In genomic region chr10:22986771-22987542, GRCh38 we compare ENCODE assay signal across 8 cellular contexts. TPM values are rescaled to one million over a fixed set of nuclear protein-coding genes. Genes with fewer than 3 reads are reported as not detected.
A peak's percentile ranks its signal among the peaks of the same experiment; 100 is the strongest.
DNase-seq lines count a peak whose midpoint lies in the region; ATAC-seq and TF ChIP-seq lines count a peak whose summit lies in the region.

No MANE protein-coding gene starts in this region.

- H3K27ac Mint-ChIP-seq in brain (no peak overlapping the region), mesothelial cell of epicardium (no peak overlapping the region)

- no peaks in the 10 kb centered on the region for H3K27me3 Mint-ChIP-seq in brain
- no peaks in the 10 kb centered on the region for H3K27me3 Mint-ChIP-seq in mesothelial cell of epicardium (ENCODE audit: low read depth)

- peaks cover 0 to 6% (median 0%) of the 10 kb centered on the region in 5 experiments for H3K9me3 Mint-ChIP-seq in brain
- no peaks in the 10 kb centered on the region for H3K9me3 Mint-ChIP-seq in mesothelial cell of epicardium

- no peak for ATAC-seq in HG03175 (IDR thresholded peaks at IDR 0.05; ENCODE audit: unreplicated experiment)

- TF ChIP-seq CTCF in GM20000 (IDR thresholded peaks at IDR 0.05; ENCODE audit: extremely low read depth, missing control alignments) = no peak
- peak; percentile 52 to 59 for TF ChIP-seq CTCF in brain (conservative IDR thresholded peaks at IDR 0.05)
- peak; percentile 38 for TF ChIP-seq CTCF in mesothelial cell of epicardium (IDR thresholded peaks at IDR 0.05; ENCODE audit: unreplicated experiment)

- DNase-seq in CD1c-positive myeloid dendritic cell (ENCODE audit: extremely low spot score) = peak; percentile 46
- peak; percentile 22 for DNase-seq in GM20000 (ENCODE audit: low spot score)
- peak; percentile 53 for DNase-seq in NCI-H1436 treated with DMSO at 0.1 percent for 48 hours (lab: John Stamatoyannopoulos, UW)
- no peak for DNase-seq in mesothelial cell of epicardium (ENCODE audit: low spot score in 2 of 2, unreplicated experiment in 2 of 2)
- DNase-seq in activated CD4-positive, CD25-positive, alpha-beta regulatory T cell (lab: John Stamatoyannopoulos, UW) = no peak
- no peak for DNase-seq in iPS-NIHi7 (ENCODE audit: extremely low spot score)

- no peak overlapping the region for H3K4me3 Mint-ChIP-seq in brain
- H3K4me3 Mint-ChIP-seq in mesothelial cell of epicardium = no peak overlapping the region

- H3K36me3 Mint-ChIP-seq in brain (no peaks in the 10 kb centered on the region), mesothelial cell of epicardium (no peaks in the 10 kb centered on the region)

- H3K4me1 Mint-ChIP-seq in brain (peaks cover 43% of the 10 kb centered on the region), mesothelial cell of epicardium (peaks cover 30% of the 10 kb centered on the region)

RNA-seq across cellular contexts. Expression of gene ARMC3, which starts 59.1 kb away (rescaled TPM):
- 1.6 TPM for polyA plus RNA-seq in brain (ENCODE audit: insufficient read depth, low read depth, low replicate concordance)
- 0.57 to 1.3 TPM (median 0.83 TPM) in 3 replicates for total RNA-seq in mesothelial cell of epicardium

Comparison
In these comparisons a context has a peak if more than half of its experiments do, and no peak if none do; other contexts are left out.
1. DNase-seq: peak in CD1c-positive myeloid dendritic cell (single experiment), GM20000 (single experiment) and NCI-H1436 treated with DMSO at 0.1 percent for 48 hours (single experiment); none in mesothelial cell of epicardium (0 of 2), activated CD4-positive, CD25-positive, alpha-beta regulatory T cell (0 of 4) and iPS-NIHi7 (single experiment).